Comparison of ENCODE assay signal across 1 cellular context in the genomic region with DNA sequence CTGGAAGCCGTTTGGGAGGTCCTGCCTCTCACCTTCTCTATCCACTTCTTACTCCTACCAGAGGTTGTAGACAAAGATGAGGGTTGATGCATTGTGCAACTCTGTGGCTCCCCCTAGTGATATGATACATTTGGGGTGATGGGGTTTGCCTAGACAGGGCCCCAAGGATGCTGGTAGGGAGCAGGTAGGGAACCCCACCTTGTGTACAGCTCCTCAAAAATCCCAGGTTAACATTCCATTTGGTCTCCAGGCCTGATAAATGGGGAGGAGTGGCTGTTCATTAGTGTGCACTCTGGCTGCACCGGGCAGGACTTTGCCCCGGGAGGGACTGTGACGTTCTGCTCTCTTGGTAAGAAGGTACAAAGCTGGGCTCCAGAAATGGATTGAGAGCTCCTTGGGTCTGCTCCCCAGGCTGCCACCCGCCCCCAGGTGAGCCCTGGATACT.
A peak's percentile ranks its signal among the peaks of the same experiment; 100 is the strongest.
TF ChIP-seq lines count a peak whose summit lies in the region.

No MANE protein-coding gene starts in this region.

TF ChIP-seq in HepG2, 621 proteins besides CTCF, POLR2A, EP300 and RAD21:
- TF ChIP-seq ZNF256 (CRISPR knock-in tag; conservative IDR thresholded peaks at IDR 0.05) (no peak), STAG1 (CRISPR knock-in tag; IDR thresholded peaks at IDR 0.05) (peak; percentile 70), MZF1 (CRISPR knock-in tag; IDR thresholded peaks at IDR 0.05; ENCODE audit: borderline replicate concordance) (no peak), HOXA5 (CRISPR knock-in tag; IDR thresholded peaks at IDR 0.05) (no peak), CEBPG (CRISPR knock-in tag; IDR thresholded peaks at IDR 0.05) (peak; percentile 28; the same call in 1 of the 2 replicates), ZBTB7B (CRISPR knock-in tag; IDR thresholded peaks at IDR 0.05) (no peak), PLRG1 (conservative IDR thresholded peaks at IDR 0.05) (no peak), CEBPB (IDR thresholded peaks at IDR 0.05; ENCODE audit: borderline replicate concordance, low read depth, low read length) (peak; percentile 20; the same call in 1 of the 2 replicates), SCMH1 (CRISPR knock-in tag; IDR thresholded peaks at IDR 0.05; ENCODE audit: borderline replicate concordance) (no peak), JUND (CRISPR knock-in tag; IDR thresholded peaks at IDR 0.05) (no peak), RARA (CRISPR knock-in tag; IDR thresholded peaks at IDR 0.05) (no peak), KLF12 (CRISPR knock-in tag; IDR thresholded peaks at IDR 0.05; ENCODE audit: borderline replicate concordance) (no peak)
- TF ChIP-seq, protein P1, sequence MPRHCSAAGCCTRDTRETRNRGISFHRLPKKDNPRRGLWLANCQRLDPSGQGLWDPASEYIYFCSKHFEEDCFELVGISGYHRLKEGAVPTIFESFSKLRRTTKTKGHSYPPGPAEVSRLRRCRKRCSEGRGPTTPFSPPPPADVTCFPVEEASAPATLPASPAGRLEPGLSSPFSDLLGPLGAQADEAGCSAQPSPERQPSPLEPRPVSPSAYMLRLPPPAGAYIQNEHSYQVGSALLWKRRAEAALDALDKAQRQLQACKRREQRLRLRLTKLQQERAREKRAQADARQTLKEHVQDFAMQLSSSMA (CRISPR knock-in tag; IDR thresholded peaks at IDR 0.05), result no peak
- TF ChIP-seq, protein P2, sequence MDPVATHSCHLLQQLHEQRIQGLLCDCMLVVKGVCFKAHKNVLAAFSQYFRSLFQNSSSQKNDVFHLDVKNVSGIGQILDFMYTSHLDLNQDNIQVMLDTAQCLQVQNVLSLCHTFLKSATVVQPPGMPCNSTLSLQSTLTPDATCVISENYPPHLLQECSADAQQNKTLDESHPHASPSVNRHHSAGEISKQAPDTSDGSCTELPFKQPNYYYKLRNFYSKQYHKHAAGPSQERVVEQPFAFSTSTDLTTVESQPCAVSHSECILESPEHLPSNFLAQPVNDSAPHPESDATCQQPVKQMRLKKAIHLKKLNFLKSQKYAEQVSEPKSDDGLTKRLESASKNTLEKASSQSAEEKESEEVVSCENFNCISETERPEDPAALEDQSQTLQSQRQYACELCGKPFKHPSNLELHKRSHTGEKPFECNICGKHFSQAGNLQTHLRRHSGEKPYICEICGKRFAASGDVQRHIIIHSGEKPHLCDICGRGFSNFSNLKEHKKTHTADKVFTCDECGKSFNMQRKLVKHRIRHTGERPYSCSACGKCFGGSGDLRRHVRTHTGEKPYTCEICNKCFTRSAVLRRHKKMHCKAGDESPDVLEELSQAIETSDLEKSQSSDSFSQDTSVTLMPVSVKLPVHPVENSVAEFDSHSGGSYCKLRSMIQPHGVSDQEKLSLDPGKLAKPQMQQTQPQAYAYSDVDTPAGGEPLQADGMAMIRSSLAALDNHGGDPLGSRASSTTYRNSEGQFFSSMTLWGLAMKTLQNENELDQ (CRISPR knock-in tag; IDR thresholded peaks at IDR 0.05; ENCODE audit: borderline replicate concordance), result no peak
- TF ChIP-seq, protein P3, sequence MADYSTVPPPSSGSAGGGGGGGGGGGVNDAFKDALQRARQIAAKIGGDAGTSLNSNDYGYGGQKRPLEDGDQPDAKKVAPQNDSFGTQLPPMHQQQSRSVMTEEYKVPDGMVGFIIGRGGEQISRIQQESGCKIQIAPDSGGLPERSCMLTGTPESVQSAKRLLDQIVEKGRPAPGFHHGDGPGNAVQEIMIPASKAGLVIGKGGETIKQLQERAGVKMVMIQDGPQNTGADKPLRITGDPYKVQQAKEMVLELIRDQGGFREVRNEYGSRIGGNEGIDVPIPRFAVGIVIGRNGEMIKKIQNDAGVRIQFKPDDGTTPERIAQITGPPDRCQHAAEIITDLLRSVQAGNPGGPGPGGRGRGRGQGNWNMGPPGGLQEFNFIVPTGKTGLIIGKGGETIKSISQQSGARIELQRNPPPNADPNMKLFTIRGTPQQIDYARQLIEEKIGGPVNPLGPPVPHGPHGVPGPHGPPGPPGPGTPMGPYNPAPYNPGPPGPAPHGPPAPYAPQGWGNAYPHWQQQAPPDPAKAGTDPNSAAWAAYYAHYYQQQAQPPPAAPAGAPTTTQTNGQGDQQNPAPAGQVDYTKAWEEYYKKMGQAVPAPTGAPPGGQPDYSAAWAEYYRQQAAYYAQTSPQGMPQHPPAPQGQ (CRISPR knock-in tag; IDR thresholded peaks at IDR 0.05; ENCODE audit: borderline replicate concordance), result no peak
- TF ChIP-seq, protein P4, sequence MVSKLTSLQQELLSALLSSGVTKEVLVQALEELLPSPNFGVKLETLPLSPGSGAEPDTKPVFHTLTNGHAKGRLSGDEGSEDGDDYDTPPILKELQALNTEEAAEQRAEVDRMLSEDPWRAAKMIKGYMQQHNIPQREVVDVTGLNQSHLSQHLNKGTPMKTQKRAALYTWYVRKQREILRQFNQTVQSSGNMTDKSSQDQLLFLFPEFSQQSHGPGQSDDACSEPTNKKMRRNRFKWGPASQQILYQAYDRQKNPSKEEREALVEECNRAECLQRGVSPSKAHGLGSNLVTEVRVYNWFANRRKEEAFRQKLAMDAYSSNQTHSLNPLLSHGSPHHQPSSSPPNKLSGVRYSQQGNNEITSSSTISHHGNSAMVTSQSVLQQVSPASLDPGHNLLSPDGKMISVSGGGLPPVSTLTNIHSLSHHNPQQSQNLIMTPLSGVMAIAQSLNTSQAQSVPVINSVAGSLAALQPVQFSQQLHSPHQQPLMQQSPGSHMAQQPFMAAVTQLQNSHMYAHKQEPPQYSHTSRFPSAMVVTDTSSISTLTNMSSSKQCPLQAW (CRISPR knock-in tag; IDR thresholded peaks at IDR 0.05), result no peak
- TF ChIP-seq, protein P5, sequence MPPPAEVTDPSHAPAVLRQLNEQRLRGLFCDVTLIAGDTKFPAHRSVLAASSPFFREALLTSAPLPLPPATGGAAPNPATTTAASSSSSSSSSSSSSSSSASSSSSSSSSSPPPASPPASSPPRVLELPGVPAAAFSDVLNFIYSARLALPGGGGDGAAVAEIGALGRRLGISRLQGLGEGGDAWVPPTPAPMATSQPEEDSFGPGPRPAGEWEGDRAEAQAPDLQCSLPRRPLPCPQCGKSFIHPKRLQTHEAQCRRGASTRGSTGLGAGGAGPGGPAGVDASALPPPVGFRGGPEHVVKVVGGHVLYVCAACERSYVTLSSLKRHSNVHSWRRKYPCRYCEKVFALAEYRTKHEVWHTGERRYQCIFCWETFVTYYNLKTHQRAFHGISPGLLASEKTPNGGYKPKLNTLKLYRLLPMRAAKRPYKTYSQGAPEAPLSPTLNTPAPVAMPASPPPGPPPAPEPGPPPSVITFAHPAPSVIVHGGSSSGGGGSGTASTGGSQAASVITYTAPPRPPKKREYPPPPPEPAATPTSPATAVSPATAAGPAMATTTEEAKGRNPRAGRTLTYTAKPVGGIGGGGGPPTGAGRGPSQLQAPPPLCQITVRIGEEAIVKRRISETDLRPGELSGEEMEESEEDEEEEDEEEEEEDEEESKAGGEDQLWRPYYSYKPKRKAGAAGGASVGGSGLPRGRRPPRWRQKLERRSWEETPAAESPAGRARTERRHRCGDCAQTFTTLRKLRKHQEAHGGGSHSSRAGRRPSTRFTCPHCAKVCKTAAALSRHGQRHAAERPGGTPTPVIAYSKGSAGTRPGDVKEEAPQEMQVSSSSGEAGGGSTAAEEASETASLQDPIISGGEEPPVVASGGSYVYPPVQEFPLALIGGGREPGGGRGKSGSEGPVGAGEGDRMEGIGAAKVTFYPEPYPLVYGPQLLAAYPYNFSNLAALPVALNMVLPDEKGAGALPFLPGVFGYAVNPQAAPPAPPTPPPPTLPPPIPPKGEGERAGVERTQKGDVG (CRISPR knock-in tag; IDR thresholded peaks at IDR 0.05; ENCODE audit: borderline replicate concordance), result no peak
- TF ChIP-seq, protein P6, sequence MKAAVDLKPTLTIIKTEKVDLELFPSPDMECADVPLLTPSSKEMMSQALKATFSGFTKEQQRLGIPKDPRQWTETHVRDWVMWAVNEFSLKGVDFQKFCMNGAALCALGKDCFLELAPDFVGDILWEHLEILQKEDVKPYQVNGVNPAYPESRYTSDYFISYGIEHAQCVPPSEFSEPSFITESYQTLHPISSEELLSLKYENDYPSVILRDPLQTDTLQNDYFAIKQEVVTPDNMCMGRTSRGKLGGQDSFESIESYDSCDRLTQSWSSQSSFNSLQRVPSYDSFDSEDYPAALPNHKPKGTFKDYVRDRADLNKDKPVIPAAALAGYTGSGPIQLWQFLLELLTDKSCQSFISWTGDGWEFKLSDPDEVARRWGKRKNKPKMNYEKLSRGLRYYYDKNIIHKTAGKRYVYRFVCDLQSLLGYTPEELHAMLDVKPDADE (CRISPR knock-in tag; IDR thresholded peaks at IDR 0.05), result no peak
- TF ChIP-seq, protein P7, sequence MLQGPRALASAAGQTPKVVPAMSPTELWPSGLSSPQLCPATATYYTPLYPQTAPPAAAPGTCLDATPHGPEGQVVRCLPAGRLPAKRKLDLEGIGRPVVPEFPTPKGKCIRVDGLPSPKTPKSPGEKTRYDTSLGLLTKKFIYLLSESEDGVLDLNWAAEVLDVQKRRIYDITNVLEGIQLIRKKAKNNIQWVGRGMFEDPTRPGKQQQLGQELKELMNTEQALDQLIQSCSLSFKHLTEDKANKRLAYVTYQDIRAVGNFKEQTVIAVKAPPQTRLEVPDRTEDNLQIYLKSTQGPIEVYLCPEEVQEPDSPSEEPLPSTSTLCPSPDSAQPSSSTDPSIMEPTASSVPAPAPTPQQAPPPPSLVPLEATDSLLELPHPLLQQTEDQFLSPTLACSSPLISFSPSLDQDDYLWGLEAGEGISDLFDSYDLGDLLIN (CRISPR knock-in tag; IDR thresholded peaks at IDR 0.05; ENCODE audit: borderline replicate concordance), result no peak
- TF ChIP-seq, protein P8, sequence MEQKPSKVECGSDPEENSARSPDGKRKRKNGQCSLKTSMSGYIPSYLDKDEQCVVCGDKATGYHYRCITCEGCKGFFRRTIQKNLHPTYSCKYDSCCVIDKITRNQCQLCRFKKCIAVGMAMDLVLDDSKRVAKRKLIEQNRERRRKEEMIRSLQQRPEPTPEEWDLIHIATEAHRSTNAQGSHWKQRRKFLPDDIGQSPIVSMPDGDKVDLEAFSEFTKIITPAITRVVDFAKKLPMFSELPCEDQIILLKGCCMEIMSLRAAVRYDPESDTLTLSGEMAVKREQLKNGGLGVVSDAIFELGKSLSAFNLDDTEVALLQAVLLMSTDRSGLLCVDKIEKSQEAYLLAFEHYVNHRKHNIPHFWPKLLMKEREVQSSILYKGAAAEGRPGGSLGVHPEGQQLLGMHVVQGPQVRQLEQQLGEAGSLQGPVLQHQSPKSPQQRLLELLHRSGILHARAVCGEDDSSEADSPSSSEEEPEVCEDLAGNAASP (CRISPR knock-in tag; IDR thresholded peaks at IDR 0.05; ENCODE audit: borderline replicate concordance), result no peak
